Comparison of ENCODE assay signal across 9 cellular contexts in genomic region chr11:14642873-14643696, GRCh38. TPM values are rescaled to one million over a fixed set of nuclear protein-coding genes. Genes with fewer than 3 reads are reported as not detected.
DNase-seq lines count a peak whose midpoint lies in the region; ATAC-seq, FAIRE-seq and TF ChIP-seq lines count a peak whose summit lies in the region.
"Had no signal": no experiment of that assay in that cellular context is flagged by ENCODE, and none has a peak within 500 bp of the region (broad histone marks: within the 10 kb centered on the region; RNA-seq: fewer than 3 reads in every experiment).

No MANE protein-coding gene starts in this region.

- peaks cover 3% of the 10 kb centered on the region for H4K20me1 ChIP-seq in hepatocyte (ENCODE audit: insufficient read depth, poor library complexity, severe bottlenecking)

- H3K79me2 ChIP-seq in hepatocyte, result peaks cover 48% of the 10 kb centered on the region

- H3K27ac ChIP-seq in hepatocyte, result peak overlapping the region; percentile 64
- peak overlapping the region; percentile 51 to 96 for H3K27ac ChIP-seq in small intestine (ENCODE audit: low read depth in 1 of 2, low read length in 1 of 2)

- no peaks in the 10 kb centered on the region for H3K27me3 ChIP-seq in hepatocyte
- no peaks in the 10 kb centered on the region for H3K27me3 ChIP-seq in small intestine (ENCODE audit: control insufficient read depth in 2 of 2, insufficient read depth in 2 of 2, low read length in 2 of 2)

- H3K4me3 ChIP-seq in WI38 (ENCODE audit: low read depth, low read length) (peak overlapping the region; percentile 62), hepatocyte (peak overlapping the region; percentile 40), small intestine (ENCODE audit: low read depth in 1 of 2, low read length in 2 of 2) (peak overlapping the region; percentile 78 to 95)

- H3K36me3 ChIP-seq in hepatocyte (replicated peaks; ENCODE audit: insufficient read depth, low read depth) (no peaks in the 10 kb centered on the region), small intestine (ENCODE audit: control insufficient read depth in 2 of 2, insufficient read depth in 2 of 2, low read length in 2 of 2) (no peaks in the 10 kb centered on the region)

- DNase-seq in NCI-H82 (lab: John Stamatoyannopoulos, UW), result peak; percentile 49
- DNase-seq in NCI-H82 treated with DMSO at 0.1 percent for 48 hours (lab: John Stamatoyannopoulos, UW; ENCODE audit: unreplicated experiment), result no peak
- DNase-seq in hepatocyte (ENCODE audit: low spot score), result no peak
- DNase-seq in small intestine, result no peak
- no peak for DNase-seq in NCI-H187 treated with DMSO at 0.1 percent for 48 hours (lab: John Stamatoyannopoulos, UW)
- no peak for DNase-seq in HCEC 1CT

- H3K4me2 ChIP-seq in hepatocyte, result peak overlapping the region; percentile 75

- FAIRE-seq in small intestine (lab: Jason Lieb, UNC), result no peak
- FAIRE-seq: TTC549 had no signal

- H3K9me3 ChIP-seq in hepatocyte (ENCODE audit: low read depth) (no peaks in the 10 kb centered on the region), small intestine (ENCODE audit: control insufficient read depth, low read depth) (no peaks in the 10 kb centered on the region)

- 32% methylated on average over 48 of the region's 52 CpGs for WGBS in hepatocyte (ENCODE audit: low lambda C conversion rate, missing lambda C conversion rate)
- 22 to 25% (median 25%) methylated on average over 52 of the region's 52 CpGs for WGBS in small intestine, 3 donors

- TF ChIP-seq CTCF in WI38 (IDR thresholded peaks at IDR 0.05; ENCODE audit: low read depth, low read length) (no peak), hepatocyte (IDR thresholded peaks at IDR 0.05; ENCODE audit: poor library complexity) (no peak)

- no peaks in the 10 kb centered on the region for H3K9me2 ChIP-seq in hepatocyte (replicated peaks; ENCODE audit: insufficient read depth)

- H3K4me1 ChIP-seq in hepatocyte (ENCODE audit: insufficient read depth) (peaks cover 14% of the 10 kb centered on the region), small intestine (ENCODE audit: control insufficient read depth in 2 of 2, insufficient read depth in 1 of 2, low read depth in 1 of 2, low read length in 1 of 2) (no peaks in the 10 kb centered on the region)

- no peak for ATAC-seq in HG03457 (IDR thresholded peaks at IDR 0.05; ENCODE audit: unreplicated experiment)

- peak overlapping the region; percentile 68 for H2AFZ ChIP-seq in hepatocyte

RNA-seq across cellular contexts. Expression of gene PDE3B, which starts 0.5 kb away (rescaled TPM):
- 45.4 and 46.3 TPM in 2 replicates for total RNA-seq in hepatocyte
- polyA plus RNA-seq in hepatocyte (10.9 and 15.8 TPM in 2 replicates), small intestine (1 to 10 TPM in 1 of 3 donors, under 1 TPM in 2; 0.67 to 4.1 (median 0.81) TPM)
